ENCODE assay signal across 12 cellular contexts in the genomic region with DNA sequence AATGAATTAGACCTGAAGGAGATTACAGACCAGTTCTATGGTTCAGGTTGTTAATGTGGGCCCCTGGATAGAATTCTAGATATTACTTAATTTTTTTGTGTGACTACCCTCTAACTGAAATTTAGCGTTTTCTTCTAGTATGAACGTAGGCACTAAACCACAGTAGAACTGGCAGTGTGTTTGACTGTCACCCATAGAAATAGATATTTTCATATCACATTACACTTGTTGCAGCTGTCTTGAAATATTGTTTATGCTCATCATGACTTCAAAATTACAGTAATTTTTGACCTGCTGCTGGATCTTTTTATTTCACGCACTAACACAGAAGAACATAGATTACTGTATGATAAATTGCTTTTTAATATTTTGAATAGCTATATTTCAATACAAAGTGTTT.
"Had no signal": no experiment of that assay in that cellular context is flagged by ENCODE, and none has a peak within 500 bp of the region (broad histone marks: within the 10 kb centered on the region; RNA-seq: fewer than 3 reads in every experiment).

No MANE protein-coding gene starts in this region.

- DNase-seq: effector CD4-positive, alpha-beta T cell; foreskin melanocyte; heart left ventricle; hippocampal formation; mesendoderm; naive thymus-derived CD4-positive, alpha-beta T cell; stimulated activated CD4-positive, alpha-beta T cell treated with anti-CD3 and anti-CD28 coated beads, Interleukin-2, amount 100 ng/mL, for 48 hours; stimulated activated naive CD4-positive, alpha-beta T cell treated with Interleukin-2 at 50 U/mL for 16 hours; trophoblast cell had no signal

- H3K4me3 ChIP-seq: coronary artery, heart left ventricle, smooth muscle cell had no signal

- ATAC-seq: heart left ventricle; naive thymus-derived CD4-positive, alpha-beta T cell had no signal

- H3K9me3 ChIP-seq: heart left ventricle, neutrophil had no signal

- H3K27ac ChIP-seq: coronary artery, heart left ventricle had no signal

- H3K27me3 ChIP-seq: heart left ventricle, neutrophil had no signal
